8 cellular contexts compared by ENCODE assay signal in the genomic region with DNA sequence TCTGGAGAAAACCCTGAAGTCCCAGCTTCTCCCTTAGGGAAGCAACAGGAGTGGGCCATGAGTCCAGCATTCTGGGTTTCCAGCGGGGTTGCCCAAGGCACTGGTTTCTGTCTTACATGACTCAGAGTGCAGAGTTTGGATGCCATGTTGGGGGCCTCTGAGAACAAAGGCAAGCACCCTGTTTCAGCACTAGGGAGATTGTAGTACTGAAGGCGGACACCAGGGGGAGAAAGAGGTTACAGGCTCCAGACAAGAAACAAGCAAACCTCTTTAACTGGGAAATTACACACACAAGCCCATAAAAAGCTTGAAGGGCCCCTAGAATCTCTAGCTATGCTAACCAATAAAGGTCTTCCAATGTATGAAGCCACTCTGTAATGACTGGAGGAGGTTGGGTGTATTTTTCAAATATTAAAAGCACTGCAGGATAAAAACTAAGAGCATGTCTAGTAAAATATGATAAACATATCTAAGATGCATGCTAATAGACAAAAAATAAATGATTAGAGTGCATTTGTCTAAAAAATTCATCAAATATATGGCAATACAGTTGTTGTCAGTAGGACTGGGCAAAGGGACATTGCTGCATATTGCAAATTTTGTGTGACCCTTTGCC. TPM values are rescaled to one million over a fixed set of nuclear protein-coding genes. Genes with fewer than 3 reads are reported as not detected.
A peak's percentile ranks its signal among the peaks of the same experiment; 100 is the strongest.
DNase-seq lines count a peak whose midpoint lies in the region; ATAC-seq and TF ChIP-seq lines count a peak whose summit lies in the region.

No MANE protein-coding gene starts in this region.

- H3K27ac ChIP-seq in thoracic aorta = no peak overlapping the region

- DNase-seq in GM10266 (ENCODE audit: extremely low spot score) (peak; percentile 51), NOMO-1 treated with DMSO at 0.1 percent for 48 hours (lab: John Stamatoyannopoulos, UW; ENCODE audit: unreplicated experiment) (peak; percentile 66), neural crest cell (ENCODE audit: low read depth, low spot score) (peak; percentile 83), thoracic aorta (ENCODE audit: low spot score) (no peak), NCI-H226 (no peak)
- peak; percentile 68 for DNase-seq in activated CD8-positive, alpha-beta memory T cell treated with anti-CD3 and anti-CD28 coated beads, Interleukin-2, amount 10 ng/mL, durations not matched to agents 7 days and 5 days

- no peaks in the 10 kb centered on the region for H3K9me3 Mint-ChIP-seq in activated CD8-positive, alpha-beta memory T cell treated with anti-CD3 and anti-CD28 coated beads, Interleukin-2, amount 10 ng/mL, durations not matched to agents 7 days and 5 days (ENCODE audit: low read depth)
- H3K9me3 Mint-ChIP-seq in neural crest cell = peaks cover 4% of the 10 kb centered on the region

- H3K27me3 ChIP-seq in thoracic aorta (replicated peaks; ENCODE audit: insufficient read depth) = no peaks in the 10 kb centered on the region

- CTCF ChIA-PET in activated CD8-positive, alpha-beta memory T cell treated with anti-CD3 and anti-CD28 coated beads, Interleukin-2, amount 10 ng/mL, durations not matched to agents 7 days and 5 days (lab: Charles Lee) = interaction anchor here (1.0 to 2.9 kb wide), 4 partner anchors 8 to 33 kb away, joined by 3 to 10 read pairs (median 3); no protein-coding TSS in a partner anchor

- no peaks in the 10 kb centered on the region for H3K36me3 Mint-ChIP-seq in activated CD8-positive, alpha-beta memory T cell treated with anti-CD3 and anti-CD28 coated beads, Interleukin-2, amount 10 ng/mL, durations not matched to agents 7 days and 5 days
- peaks cover 2% of the 10 kb centered on the region for H3K36me3 Mint-ChIP-seq in neural crest cell (ENCODE audit: low read depth)

- H3K36me3 ChIP-seq in thoracic aorta = no peaks in the 10 kb centered on the region

- H3K4me3 ChIP-seq in thoracic aorta = no peak overlapping the region

- H3K27ac Mint-ChIP-seq in activated CD8-positive, alpha-beta memory T cell treated with anti-CD3 and anti-CD28 coated beads, Interleukin-2, amount 10 ng/mL, durations not matched to agents 7 days and 5 days = no peak overlapping the region
- H3K27ac Mint-ChIP-seq in neural crest cell (ENCODE audit: unreplicated experiment) = no peak overlapping the region

- no peaks in the 10 kb centered on the region for H3K9me3 ChIP-seq in thoracic aorta

- peak; percentile 62 for ATAC-seq in HG02981 (IDR thresholded peaks at IDR 0.05; ENCODE audit: unreplicated experiment)
- ATAC-seq in activated CD8-positive, alpha-beta memory T cell treated with anti-CD3 and anti-CD28 coated beads, Interleukin-2, amount 10 ng/mL, durations not matched to agents 7 days and 5 days = peak; percentile 65
- ATAC-seq in esophagus mucosa = peak; percentile 38
- ATAC-seq in thoracic aorta (ENCODE audit: insufficient number of reproducible peaks, low FRiP score, low read depth) = no peak

- no peaks in the 10 kb centered on the region for H3K4me1 ChIP-seq in thoracic aorta (ENCODE audit: control insufficient read depth in 1 of 2, low read depth in 2 of 2)

- no peak overlapping the region for H3K4me3 Mint-ChIP-seq in activated CD8-positive, alpha-beta memory T cell treated with anti-CD3 and anti-CD28 coated beads, Interleukin-2, amount 10 ng/mL, durations not matched to agents 7 days and 5 days
- no peak overlapping the region for H3K4me3 Mint-ChIP-seq in neural crest cell

- peaks cover 32% of the 10 kb centered on the region for H3K27me3 Mint-ChIP-seq in activated CD8-positive, alpha-beta memory T cell treated with anti-CD3 and anti-CD28 coated beads, Interleukin-2, amount 10 ng/mL, durations not matched to agents 7 days and 5 days
- H3K27me3 Mint-ChIP-seq in neural crest cell (ENCODE audit: low read depth) = no peaks in the 10 kb centered on the region

- peak; percentile 81 for TF ChIP-seq CTCF in GM10266 (IDR thresholded peaks at IDR 0.05; ENCODE audit: control insufficient read depth, insufficient read depth, low read depth, missing control alignments)
- peak; percentile 75 for TF ChIP-seq CTCF in neural crest cell (conservative IDR thresholded peaks at IDR 0.05)
- TF ChIP-seq CTCF in thoracic aorta (IDR thresholded peaks at IDR 0.05) = peak; percentile 43

- peaks cover 9% of the 10 kb centered on the region for H3K4me1 Mint-ChIP-seq in activated CD8-positive, alpha-beta memory T cell treated with anti-CD3 and anti-CD28 coated beads, Interleukin-2, amount 10 ng/mL, durations not matched to agents 7 days and 5 days
- peaks cover 8% of the 10 kb centered on the region for H3K4me1 Mint-ChIP-seq in neural crest cell

RNA-seq across cellular contexts. Expression of a gene that starts 7.1 kb away (rescaled TPM):
- total RNA-seq in activated CD8-positive, alpha-beta memory T cell treated with anti-CD3 and anti-CD28 coated beads, Interleukin-2, amount 10 ng/mL, durations not matched to agents 7 days and 5 days = not detected
- total RNA-seq in esophagus mucosa = not detected
- total RNA-seq in neural crest cell = not detected in 2 replicates
- total RNA-seq in thoracic aorta = not detected

RNA-seq across cellular contexts. Expression of a gene that starts 44.2 kb away (rescaled TPM):
- total RNA-seq in activated CD8-positive, alpha-beta memory T cell treated with anti-CD3 and anti-CD28 coated beads, Interleukin-2, amount 10 ng/mL, durations not matched to agents 7 days and 5 days = not detected
- total RNA-seq in esophagus mucosa = 1.4 TPM
- not detected in 2 replicates for total RNA-seq in neural crest cell
- 10 to 100 TPM; 41.8 to 81.8 TPM for total RNA-seq in thoracic aorta

RNA-seq across cellular contexts. Expression of a gene that starts 53.6 kb away (rescaled TPM):
- total RNA-seq in activated CD8-positive, alpha-beta memory T cell treated with anti-CD3 and anti-CD28 coated beads, Interleukin-2, amount 10 ng/mL, durations not matched to agents 7 days and 5 days = not detected
- total RNA-seq in esophagus mucosa (0.24 TPM), neural crest cell (not detected in 2 replicates), thoracic aorta (10 to 100 TPM; 44.9 to 63.7 TPM)

Comparison
In these comparisons a context has a peak if more than half of its experiments do, and no peak if none do; other contexts are left out.
1. DNase-seq: peak in GM10266 (single experiment), NOMO-1 treated with DMSO at 0.1 percent for 48 hours (single experiment), activated CD8-positive, alpha-beta memory T cell treated with anti-CD3 and anti-CD28 coated beads, Interleukin-2, amount 10 ng/mL, durations not matched to agents 7 days and 5 days (single experiment) and neural crest cell (single experiment); none in thoracic aorta (single experiment) and NCI-H226 (single experiment).
2. RNA of a gene that starts 44.2 kb away (total RNA-seq): 41.8 to 81.8 TPM in thoracic aorta; 1.4 TPM in esophagus mucosa (single experiment), not detected in activated CD8-positive, alpha-beta memory T cell treated with anti-CD3 and anti-CD28 coated beads, Interleukin-2, amount 10 ng/mL, durations not matched to agents 7 days and 5 days and not detected in neural crest cell; every median in the first group is over 10 times any median in the second.
3. RNA of a gene that starts 53.6 kb away (total RNA-seq): 44.9 to 63.7 TPM in thoracic aorta; 0.24 TPM in esophagus mucosa (single experiment), not detected in activated CD8-positive, alpha-beta memory T cell treated with anti-CD3 and anti-CD28 coated beads, Interleukin-2, amount 10 ng/mL, durations not matched to agents 7 days and 5 days and not detected in neural crest cell; every median in the first group is over 10 times any median in the second.
4. Peak in every context shown above with its lines, with median percentiles within 50 percentile points of each other: CTCF ChIP-seq.